Comparison of ENCODE assay signal across 24 cellular contexts in the genomic region with DNA sequence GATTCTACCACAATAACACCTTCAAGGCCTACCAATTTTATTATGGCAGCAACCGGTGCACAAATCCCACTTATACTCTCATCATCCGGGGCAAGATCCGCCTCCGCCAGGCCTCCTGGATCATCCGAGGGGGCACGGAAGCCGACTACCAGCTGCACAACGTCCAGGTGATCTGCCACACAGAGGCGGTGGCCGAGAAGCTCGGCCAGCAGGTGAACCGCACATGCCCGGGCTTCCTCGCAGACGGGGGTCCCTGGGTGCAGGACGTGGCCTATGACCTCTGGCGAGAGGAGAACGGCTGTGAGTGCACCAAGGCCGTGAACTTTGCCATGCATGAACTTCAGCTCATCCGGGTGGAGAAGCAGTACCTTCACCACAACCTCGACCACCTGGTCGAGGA. TPM values are rescaled to one million over a fixed set of nuclear protein-coding genes. Genes with fewer than 3 reads are reported as not detected.
"Had no signal": no experiment of that assay in that cellular context is flagged by ENCODE, and none has a peak within 500 bp of the region (broad histone marks: within the 10 kb centered on the region; RNA-seq: fewer than 3 reads in every experiment).

No MANE protein-coding gene starts in this region.

- H3K27ac ChIP-seq: KMS-11, RWPE1, SJCRH30 had no signal

- H3K4me3 ChIP-seq: K562, SJCRH30 had no signal

- H3K9ac ChIP-seq: KMS-11 had no signal

- FAIRE-seq: K562 had no signal

- H3K4me2 ChIP-seq: KMS-11 had no signal

- H3K4me1 ChIP-seq: SJCRH30 had no signal

- DNase-seq: Kasumi-1, MM.1S, NCI-H1092 treated with DMSO at 0.1 percent for 48 hours, NCI-H1436, NCI-H187, NCI-H2029, NCI-H2081 treated with DMSO at 0.1 percent for 48 hours, NCI-H2171, NCI-H226, NCI-H446, NCI-H510A, NCI-H524 treated with DMSO at 0.1 percent for 48 hours, NCI-H69, NCI-H774, PC-3, SHP77, SJCRH30 had no signal

- H3K27me3 ChIP-seq: SJCRH30 had no signal

- H3K36me3 ChIP-seq: SJCRH30 had no signal

- H3K9me3 ChIP-seq: SJCRH30 had no signal

- ATAC-seq: K562, Panc1, PC-3 had no signal

RNA-seq across cellular contexts. Expression of gene APCDD1, which starts 17.1 kb away (rescaled TPM):
- total RNA-seq: HT1080, OCI-LY7, PC-3, SJCRH30 had no signal
- polyA plus RNA-seq: IgD-negative memory B cell, K562 had no signal
